1 cellular context compared by ENCODE assay signal in the genomic region with DNA sequence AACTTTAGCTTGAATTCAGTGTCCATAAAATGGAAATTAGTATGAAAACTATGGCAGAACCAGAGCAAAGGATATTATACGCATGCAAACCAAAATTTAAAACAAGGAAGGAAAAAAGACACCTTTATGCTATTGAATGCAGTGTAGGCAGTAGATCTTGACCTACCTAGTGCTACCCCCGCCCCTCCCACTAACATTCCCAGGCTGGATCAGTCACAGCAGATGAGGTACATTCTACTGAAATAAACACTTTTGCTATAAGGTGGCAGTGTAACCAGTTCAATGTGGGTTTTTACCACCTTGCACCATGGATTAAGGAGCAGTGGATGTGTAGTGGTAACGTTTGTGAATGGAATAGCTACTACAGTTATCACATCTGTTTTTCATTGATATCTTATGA.
TF ChIP-seq lines count a peak whose summit lies in the region.

No MANE protein-coding gene starts in this region.

TF ChIP-seq in WTC11, 78 proteins besides CTCF, POLR2A, EP300 and RAD21:
- TF ChIP-seq, protein P1, sequence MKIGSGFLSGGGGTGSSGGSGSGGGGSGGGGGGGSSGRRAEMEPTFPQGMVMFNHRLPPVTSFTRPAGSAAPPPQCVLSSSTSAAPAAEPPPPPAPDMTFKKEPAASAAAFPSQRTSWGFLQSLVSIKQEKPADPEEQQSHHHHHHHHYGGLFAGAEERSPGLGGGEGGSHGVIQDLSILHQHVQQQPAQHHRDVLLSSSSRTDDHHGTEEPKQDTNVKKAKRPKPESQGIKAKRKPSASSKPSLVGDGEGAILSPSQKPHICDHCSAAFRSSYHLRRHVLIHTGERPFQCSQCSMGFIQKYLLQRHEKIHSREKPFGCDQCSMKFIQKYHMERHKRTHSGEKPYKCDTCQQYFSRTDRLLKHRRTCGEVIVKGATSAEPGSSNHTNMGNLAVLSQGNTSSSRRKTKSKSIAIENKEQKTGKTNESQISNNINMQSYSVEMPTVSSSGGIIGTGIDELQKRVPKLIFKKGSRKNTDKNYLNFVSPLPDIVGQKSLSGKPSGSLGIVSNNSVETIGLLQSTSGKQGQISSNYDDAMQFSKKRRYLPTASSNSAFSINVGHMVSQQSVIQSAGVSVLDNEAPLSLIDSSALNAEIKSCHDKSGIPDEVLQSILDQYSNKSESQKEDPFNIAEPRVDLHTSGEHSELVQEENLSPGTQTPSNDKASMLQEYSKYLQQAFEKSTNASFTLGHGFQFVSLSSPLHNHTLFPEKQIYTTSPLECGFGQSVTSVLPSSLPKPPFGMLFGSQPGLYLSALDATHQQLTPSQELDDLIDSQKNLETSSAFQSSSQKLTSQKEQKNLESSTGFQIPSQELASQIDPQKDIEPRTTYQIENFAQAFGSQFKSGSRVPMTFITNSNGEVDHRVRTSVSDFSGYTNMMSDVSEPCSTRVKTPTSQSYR (CRISPR knock-in tag; IDR thresholded peaks at IDR 0.05): no peak
- no peak for TF ChIP-seq ATF3 (CRISPR knock-in tag; conservative IDR thresholded peaks at IDR 0.05)
- no peak for TF ChIP-seq NR2C2 (CRISPR knock-in tag; IDR thresholded peaks at IDR 0.05)
